Comparison of ENCODE assay signal across 26 cellular contexts in genomic region chr12:95994476-95994875, GRCh38. TPM values are rescaled to one million over a fixed set of nuclear protein-coding genes. Genes with fewer than 3 reads are reported as not detected.
"Had no signal": no experiment of that assay in that cellular context is flagged by ENCODE, and none has a peak within 500 bp of the region (broad histone marks: within the 10 kb centered on the region; RNA-seq: fewer than 3 reads in every experiment).

No MANE protein-coding gene starts in this region.

- H3K9me3 ChIP-seq: esophagus muscularis mucosa, gastrocnemius medialis, left ventricle myocardium inferior, psoas muscle, sigmoid colon, stomach, thoracic aorta, transverse colon had no signal

- H3K27me3 ChIP-seq: esophagus muscularis mucosa, gastrocnemius medialis, sigmoid colon, stomach, transverse colon had no signal

- H3K36me3 ChIP-seq: gastrocnemius medialis, left ventricle myocardium inferior, sigmoid colon, thoracic aorta, transverse colon had no signal

- H3K9me3 Mint-ChIP-seq: naive thymus-derived CD4-positive, alpha-beta T cell; nephron progenitor cell had no signal

- H3K4me3 ChIP-seq: coronary artery, esophagus muscularis mucosa, gastrocnemius medialis, left ventricle myocardium inferior, lung, psoas muscle, sigmoid colon, skin epidermis, thoracic aorta, transverse colon had no signal

- H3K27ac Mint-ChIP-seq: nephron progenitor cell had no signal

- H3K27ac ChIP-seq: coronary artery, epithelial cell of prostate, esophagus muscularis mucosa, gastrocnemius medialis, left ventricle myocardium inferior, psoas muscle, sigmoid colon, skin epidermis, stomach, thoracic aorta, transverse colon had no signal

- H3K4me1 ChIP-seq: gastrocnemius medialis, left ventricle myocardium inferior, psoas muscle, sigmoid colon had no signal

- DNase-seq: effector memory CD4-positive, alpha-beta T cell; gastrocnemius medialis; glutamatergic neuron; left cardiac atrium; left ventricle myocardium inferior; naive thymus-derived CD4-positive, alpha-beta T cell; nephron progenitor cell; psoas muscle; retina; sigmoid colon; stimulated activated CD4-positive, alpha-beta T cell treated with anti-CD3 and anti-CD28 coated beads, Interleukin-2, amount 100 ng/mL, for 24 hours; stimulated activated naive CD4-positive, alpha-beta T cell; stomach; substantia nigra; transverse colon had no signal

- H3K4me3 Mint-ChIP-seq: naive thymus-derived CD4-positive, alpha-beta T cell; nephron progenitor cell had no signal

RNA-seq across cellular contexts. Expression of gene HAL, which starts 1.7 kb away (rescaled TPM):
- total RNA-seq: fibroblast of villous mesenchyme, left ventricle myocardium inferior, urinary bladder had no signal
- polyA plus RNA-seq: naive thymus-derived CD4-positive, alpha-beta T cell had no signal

RNA-seq across cellular contexts. Expression of gene AMDHD1, which starts 51.3 kb away (rescaled TPM):
- total RNA-seq: fibroblast of villous mesenchyme, stomach had no signal

RNA-seq across cellular contexts. Expression of gene CCDC38, which starts 52.1 kb away (rescaled TPM):
- total RNA-seq: chondrocyte, fibroblast of villous mesenchyme, gastrocnemius medialis, mesenteric fat pad, mononuclear cell, sigmoid colon, stomach, thoracic aorta, transverse colon, urinary bladder had no signal
- polyA plus RNA-seq: sigmoid colon, stomach had no signal
